In genomic region chr12:126436041-126436440, GRCh38 we compare ENCODE assay signal across 26 cellular contexts.
"Had no signal": no experiment of that assay in that cellular context is flagged by ENCODE, and none has a peak within 500 bp of the region (broad histone marks: within the 10 kb centered on the region; RNA-seq: fewer than 3 reads in every experiment).

No MANE protein-coding gene starts in this region.

- H3K27ac ChIP-seq: neural progenitor cell, ovary, parathyroid adenoma, psoas muscle, skin epidermis, spleen, suprapubic skin, testis, tibial artery, transverse colon, upper lobe of right lung, uterus had no signal

- H3K4me1 ChIP-seq: parathyroid adenoma, psoas muscle, spleen, suprapubic skin, testis, tibial artery, transverse colon, upper lobe of right lung, uterus had no signal

- H2AFZ ChIP-seq: neural progenitor cell, parathyroid adenoma had no signal

- H3K79me2 ChIP-seq: parathyroid adenoma had no signal

- H3K36me3 ChIP-seq: neural progenitor cell, ovary, spleen, suprapubic skin, tibial artery, transverse colon, upper lobe of right lung, uterus had no signal

- H3K9me3 ChIP-seq: ovary, psoas muscle, suprapubic skin, testis, tibial artery, transverse colon, upper lobe of right lung, uterus had no signal

- H3K9ac ChIP-seq: neural progenitor cell, parathyroid adenoma had no signal

- H3K4me3 ChIP-seq: neural progenitor cell, ovary, psoas muscle, skin epidermis, smooth muscle cell, spleen, suprapubic skin, testis, tibial artery, transverse colon, upper lobe of right lung, uterus had no signal

- DNase-seq: natural killer cell; occipital lobe; ovary; posterior cingulate gyrus; psoas muscle; right cardiac atrium; spleen; stimulated activated CD4-positive, alpha-beta T cell treated with anti-CD3 and anti-CD28 coated beads, Interleukin-12 subunit alpha, Interleukin-12 subunit beta, amount 100 ng/mL, for 4 hours; stimulated activated CD4-positive, alpha-beta T cell treated with anti-CD3 and anti-CD28 coated beads, Interleukin-1b, Interleukin-23, amount 100 ng/mL, for 48 hours; stimulated activated CD4-positive, alpha-beta T cell treated with anti-CD3 and anti-CD28 coated beads, Interleukin-4, amount 100 ng/mL, for 1 hour; stimulated activated CD4-positive, alpha-beta T cell treated with anti-CD3 and anti-CD28 coated beads, Interleukin-4, amount 100 ng/mL, for 4 hours; stimulated activated CD8-positive, alpha-beta memory T cell treated with anti-CD3 and anti-CD28 coated beads, Interleukin-4, amount 100 ng/mL, for 48 hours; stimulated activated naive CD4-positive, alpha-beta T cell; stimulated activated naive CD8-positive, alpha-beta T cell treated with anti-CD3 and anti-CD28 coated beads, Interleukin-15, amount 100 ng/mL, for 72 hours; stimulated activated naive CD8-positive, alpha-beta T cell treated with anti-CD3 and anti-CD28 coated beads, Interleukin-15, Interleukin-2, amounts not matched to agents 100 U/mL and 50 U/mL, for 24 hours; substantia nigra; testis; tibial artery; transverse colon; upper lobe of right lung; uterus had no signal

- H3K27me3 ChIP-seq: neural progenitor cell, ovary, spleen, suprapubic skin, testis, tibial artery, transverse colon, upper lobe of right lung, uterus had no signal

- H3K4me2 ChIP-seq: neural progenitor cell, smooth muscle cell had no signal
